ENCODE assay signal across 2 cellular contexts in the genomic region with DNA sequence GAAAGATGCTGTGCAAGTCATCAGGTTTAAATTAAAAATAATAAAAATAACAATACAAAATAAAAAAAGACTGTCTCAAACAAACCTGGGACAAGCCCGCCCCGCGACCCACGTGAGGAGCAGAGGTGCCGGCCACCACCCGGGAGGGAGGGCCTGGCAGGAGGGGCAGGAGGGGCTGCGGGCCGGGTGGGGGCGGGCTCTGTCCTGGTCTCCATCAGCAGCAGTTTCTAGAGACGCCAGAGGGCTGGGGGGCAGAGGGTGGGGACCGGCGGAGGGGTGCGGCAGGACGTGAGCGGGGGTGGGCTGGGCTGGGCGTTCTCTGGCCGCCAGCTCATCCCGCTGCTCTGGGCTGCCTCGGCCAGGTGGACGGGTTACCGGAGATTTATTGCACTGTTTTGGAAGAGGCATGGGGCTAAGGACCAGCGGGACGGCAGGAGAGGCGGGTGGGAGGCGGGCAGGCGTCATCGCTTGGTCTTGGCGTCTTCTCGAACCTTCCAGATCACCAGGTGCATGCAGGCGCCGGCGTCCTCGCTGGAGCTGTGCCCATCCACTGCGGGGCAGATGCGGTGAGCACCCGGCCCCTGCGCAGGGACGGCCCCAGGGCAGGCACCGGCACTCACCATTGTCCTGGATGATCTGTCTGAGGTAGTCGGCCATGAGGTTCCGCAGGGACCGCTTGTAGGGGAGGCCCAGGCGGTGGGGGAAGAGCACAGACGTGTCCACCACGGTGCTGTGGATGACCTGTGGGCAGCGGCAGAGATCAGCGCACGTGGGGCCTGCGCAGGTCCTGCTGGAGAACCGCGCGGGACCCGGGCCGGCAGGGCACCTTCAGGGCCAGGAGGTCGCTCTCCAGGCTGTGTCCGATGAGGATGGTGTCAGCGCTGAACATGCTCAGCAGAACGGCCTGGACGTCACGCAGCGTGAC.
A peak's percentile ranks its signal among the peaks of the same experiment; 100 is the strongest.
TF ChIP-seq lines count a peak whose summit lies in the region.

No MANE protein-coding gene starts in this region.

TF ChIP-seq in HEK293, 187 proteins besides CTCF, POLR2A, EP300 and RAD21:
- no peak for TF ChIP-seq ZEB2 (tag by site-specific recombination; IDR thresholded peaks at IDR 0.05)
- no peak for TF ChIP-seq ZNF274 (IDR thresholded peaks at IDR 0.05; ENCODE audit: low read length)
- TF ChIP-seq ZNF274 (tag by site-specific recombination; IDR thresholded peaks at IDR 0.05; ENCODE audit: borderline replicate concordance) = no peak
- TF ChIP-seq, protein P1, sequence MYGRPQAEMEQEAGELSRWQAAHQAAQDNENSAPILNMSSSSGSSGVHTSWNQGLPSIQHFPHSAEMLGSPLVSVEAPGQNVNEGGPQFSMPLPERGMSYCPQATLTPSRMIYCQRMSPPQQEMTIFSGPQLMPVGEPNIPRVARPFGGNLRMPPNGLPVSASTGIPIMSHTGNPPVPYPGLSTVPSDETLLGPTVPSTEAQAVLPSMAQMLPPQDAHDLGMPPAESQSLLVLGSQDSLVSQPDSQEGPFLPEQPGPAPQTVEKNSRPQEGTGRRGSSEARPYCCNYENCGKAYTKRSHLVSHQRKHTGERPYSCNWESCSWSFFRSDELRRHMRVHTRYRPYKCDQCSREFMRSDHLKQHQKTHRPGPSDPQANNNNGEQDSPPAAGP (tag by site-specific recombination; IDR thresholded peaks at IDR 0.05) = 0 out of 2 replicates have a peak, but pooled peaks have one; percentile 20
- 0 out of 2 replicates have a peak, but pooled peaks have one; percentile 24 for TF ChIP-seq ZNF600 (tag by site-specific recombination; IDR thresholded peaks at IDR 0.05)
- no peak for TF ChIP-seq ZNF239 (tag by site-specific recombination; IDR thresholded peaks at IDR 0.05)
- TF ChIP-seq ZNF112 (tag by site-specific recombination; IDR thresholded peaks at IDR 0.05) = no peak

TF ChIP-seq in GM12878, 131 proteins besides CTCF, POLR2A, EP300 and RAD21:
- TF ChIP-seq ZNF217 (IDR thresholded peaks at IDR 0.05) (no peak), FOXM1 (IDR thresholded peaks at IDR 0.05; ENCODE audit: low read depth, low read length) (no peak), SIX5 (IDR thresholded peaks at IDR 0.05; ENCODE audit: low read depth, low read length, severe bottlenecking) (no peak), IRF4 (IDR thresholded peaks at IDR 0.05; ENCODE audit: low read depth, low read length) (no peak), ZNF24 (IDR thresholded peaks at IDR 0.05) (no peak), ETV6 (conservative IDR thresholded peaks at IDR 0.05 in 1 of 2, IDR thresholded peaks at IDR 0.05 in 1 of 2; ENCODE audit: borderline replicate concordance in 1 of 2, low read depth in 1 of 2) (no peak), SUZ12 (IDR thresholded peaks at IDR 0.05; ENCODE audit: unreplicated experiment) (no peak), SMC3 (IDR thresholded peaks at IDR 0.05; ENCODE audit: borderline replicate concordance, low read length) (no peak), HDAC2 (IDR thresholded peaks at IDR 0.05) (no peak), SP1 (IDR thresholded peaks at IDR 0.05; ENCODE audit: low read depth, low read length) (no peak)
- TF ChIP-seq, protein P2, sequence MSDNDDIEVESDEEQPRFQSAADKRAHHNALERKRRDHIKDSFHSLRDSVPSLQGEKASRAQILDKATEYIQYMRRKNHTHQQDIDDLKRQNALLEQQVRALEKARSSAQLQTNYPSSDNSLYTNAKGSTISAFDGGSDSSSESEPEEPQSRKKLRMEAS (IDR thresholded peaks at IDR 0.05; ENCODE audit: low read depth, low read length) = no peak
- TF ChIP-seq, protein P3, sequence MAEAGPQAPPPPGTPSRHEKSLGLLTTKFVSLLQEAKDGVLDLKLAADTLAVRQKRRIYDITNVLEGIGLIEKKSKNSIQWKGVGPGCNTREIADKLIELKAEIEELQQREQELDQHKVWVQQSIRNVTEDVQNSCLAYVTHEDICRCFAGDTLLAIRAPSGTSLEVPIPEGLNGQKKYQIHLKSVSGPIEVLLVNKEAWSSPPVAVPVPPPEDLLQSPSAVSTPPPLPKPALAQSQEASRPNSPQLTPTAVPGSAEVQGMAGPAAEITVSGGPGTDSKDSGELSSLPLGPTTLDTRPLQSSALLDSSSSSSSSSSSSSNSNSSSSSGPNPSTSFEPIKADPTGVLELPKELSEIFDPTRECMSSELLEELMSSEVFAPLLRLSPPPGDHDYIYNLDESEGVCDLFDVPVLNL (IDR thresholded peaks at IDR 0.05; ENCODE audit: low read depth, low read length) = no peak
- TF ChIP-seq, protein P4, sequence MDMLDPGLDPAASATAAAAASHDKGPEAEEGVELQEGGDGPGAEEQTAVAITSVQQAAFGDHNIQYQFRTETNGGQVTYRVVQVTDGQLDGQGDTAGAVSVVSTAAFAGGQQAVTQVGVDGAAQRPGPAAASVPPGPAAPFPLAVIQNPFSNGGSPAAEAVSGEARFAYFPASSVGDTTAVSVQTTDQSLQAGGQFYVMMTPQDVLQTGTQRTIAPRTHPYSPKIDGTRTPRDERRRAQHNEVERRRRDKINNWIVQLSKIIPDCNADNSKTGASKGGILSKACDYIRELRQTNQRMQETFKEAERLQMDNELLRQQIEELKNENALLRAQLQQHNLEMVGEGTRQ (IDR thresholded peaks at IDR 0.05; ENCODE audit: borderline replicate concordance, low read depth, low read length) = no peak
- TF ChIP-seq, protein P5, sequence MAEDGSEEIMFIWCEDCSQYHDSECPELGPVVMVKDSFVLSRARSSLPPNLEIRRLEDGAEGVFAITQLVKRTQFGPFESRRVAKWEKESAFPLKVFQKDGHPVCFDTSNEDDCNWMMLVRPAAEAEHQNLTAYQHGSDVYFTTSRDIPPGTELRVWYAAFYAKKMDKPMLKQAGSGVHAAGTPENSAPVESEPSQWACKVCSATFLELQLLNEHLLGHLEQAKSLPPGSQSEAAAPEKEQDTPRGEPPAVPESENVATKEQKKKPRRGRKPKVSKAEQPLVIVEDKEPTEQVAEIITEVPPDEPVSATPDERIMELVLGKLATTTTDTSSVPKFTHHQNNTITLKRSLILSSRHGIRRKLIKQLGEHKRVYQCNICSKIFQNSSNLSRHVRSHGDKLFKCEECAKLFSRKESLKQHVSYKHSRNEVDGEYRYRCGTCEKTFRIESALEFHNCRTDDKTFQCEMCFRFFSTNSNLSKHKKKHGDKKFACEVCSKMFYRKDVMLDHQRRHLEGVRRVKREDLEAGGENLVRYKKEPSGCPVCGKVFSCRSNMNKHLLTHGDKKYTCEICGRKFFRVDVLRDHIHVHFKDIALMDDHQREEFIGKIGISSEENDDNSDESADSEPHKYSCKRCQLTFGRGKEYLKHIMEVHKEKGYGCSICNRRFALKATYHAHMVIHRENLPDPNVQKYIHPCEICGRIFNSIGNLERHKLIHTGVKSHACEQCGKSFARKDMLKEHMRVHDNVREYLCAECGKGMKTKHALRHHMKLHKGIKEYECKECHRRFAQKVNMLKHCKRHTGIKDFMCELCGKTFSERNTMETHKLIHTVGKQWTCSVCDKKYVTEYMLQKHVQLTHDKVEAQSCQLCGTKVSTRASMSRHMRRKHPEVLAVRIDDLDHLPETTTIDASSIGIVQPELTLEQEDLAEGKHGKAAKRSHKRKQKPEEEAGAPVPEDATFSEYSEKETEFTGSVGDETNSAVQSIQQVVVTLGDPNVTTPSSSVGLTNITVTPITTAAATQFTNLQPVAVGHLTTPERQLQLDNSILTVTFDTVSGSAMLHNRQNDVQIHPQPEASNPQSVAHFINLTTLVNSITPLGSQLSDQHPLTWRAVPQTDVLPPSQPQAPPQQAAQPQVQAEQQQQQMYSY (CRISPR knock-in tag; IDR thresholded peaks at IDR 0.05) = no peak
- TF ChIP-seq, protein P6, sequence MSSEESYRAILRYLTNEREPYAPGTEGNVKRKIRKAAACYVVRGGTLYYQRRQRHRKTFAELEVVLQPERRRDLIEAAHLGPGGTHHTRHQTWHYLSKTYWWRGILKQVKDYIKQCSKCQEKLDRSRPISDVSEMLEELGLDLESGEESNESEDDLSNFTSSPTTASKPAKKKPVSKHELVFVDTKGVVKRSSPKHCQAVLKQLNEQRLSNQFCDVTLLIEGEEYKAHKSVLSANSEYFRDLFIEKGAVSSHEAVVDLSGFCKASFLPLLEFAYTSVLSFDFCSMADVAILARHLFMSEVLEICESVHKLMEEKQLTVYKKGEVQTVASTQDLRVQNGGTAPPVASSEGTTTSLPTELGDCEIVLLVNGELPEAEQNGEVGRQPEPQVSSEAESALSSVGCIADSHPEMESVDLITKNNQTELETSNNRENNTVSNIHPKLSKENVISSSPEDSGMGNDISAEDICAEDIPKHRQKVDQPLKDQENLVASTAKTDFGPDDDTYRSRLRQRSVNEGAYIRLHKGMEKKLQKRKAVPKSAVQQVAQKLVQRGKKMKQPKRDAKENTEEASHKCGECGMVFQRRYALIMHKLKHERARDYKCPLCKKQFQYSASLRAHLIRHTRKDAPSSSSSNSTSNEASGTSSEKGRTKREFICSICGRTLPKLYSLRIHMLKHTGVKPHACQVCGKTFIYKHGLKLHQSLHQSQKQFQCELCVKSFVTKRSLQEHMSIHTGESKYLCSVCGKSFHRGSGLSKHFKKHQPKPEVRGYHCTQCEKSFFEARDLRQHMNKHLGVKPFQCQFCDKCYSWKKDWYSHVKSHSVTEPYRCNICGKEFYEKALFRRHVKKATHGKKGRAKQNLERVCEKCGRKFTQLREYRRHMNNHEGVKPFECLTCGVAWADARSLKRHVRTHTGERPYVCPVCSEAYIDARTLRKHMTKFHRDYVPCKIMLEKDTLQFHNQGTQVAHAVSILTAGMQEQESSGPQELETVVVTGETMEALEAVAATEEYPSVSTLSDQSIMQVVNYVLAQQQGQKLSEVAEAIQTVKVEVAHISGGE (CRISPR knock-in tag; IDR thresholded peaks at IDR 0.05) = no peak
